Comparison of ENCODE assay signal across 23 cellular contexts in the genomic region with DNA sequence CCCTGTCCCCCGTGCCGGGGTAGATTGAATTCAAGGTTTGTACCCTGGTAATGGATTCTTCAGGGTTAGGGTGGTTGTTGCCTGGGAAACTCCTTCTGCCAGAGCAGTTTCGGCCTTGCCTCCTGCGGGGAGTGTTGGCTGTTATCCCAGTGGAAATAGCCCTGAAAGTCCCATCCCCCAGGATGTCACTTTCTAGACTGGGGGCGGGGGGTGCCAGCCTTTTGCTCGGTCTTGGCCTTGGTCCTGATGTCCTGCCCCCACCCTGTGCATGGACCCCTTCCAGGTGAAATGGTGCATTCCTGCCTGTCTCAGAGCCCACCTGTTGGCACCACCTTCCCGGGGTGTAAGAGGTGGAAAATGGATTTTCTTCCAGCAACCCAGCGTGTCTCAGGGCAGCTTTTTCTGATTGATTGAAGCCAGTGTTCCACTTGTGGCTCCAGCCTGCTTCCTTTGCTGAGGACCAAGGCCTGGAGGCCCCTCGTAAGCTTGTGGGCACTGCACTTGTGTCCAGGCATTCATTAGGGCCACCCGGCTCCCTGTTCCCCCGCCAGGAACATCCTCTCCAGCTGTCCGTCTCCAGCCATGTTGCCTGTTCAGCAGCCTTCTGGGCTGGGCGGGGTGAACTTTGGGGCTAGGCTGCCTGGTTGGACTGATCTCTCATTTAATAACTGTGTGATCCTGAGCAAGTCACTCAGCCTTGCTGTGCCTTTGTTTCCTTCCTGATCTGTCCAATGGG. TPM values are rescaled to one million over a fixed set of nuclear protein-coding genes. Genes with fewer than 3 reads are reported as not detected.
DNase-seq lines count a peak whose midpoint lies in the region; ATAC-seq and TF ChIP-seq lines count a peak whose summit lies in the region.
"Had no signal": no experiment of that assay in that cellular context is flagged by ENCODE, and none has a peak within 500 bp of the region (broad histone marks: within the 10 kb centered on the region; RNA-seq: fewer than 3 reads in every experiment).

No MANE protein-coding gene starts in this region.

- no peak for ATAC-seq in GM18867 (IDR thresholded peaks at IDR 0.05; ENCODE audit: unreplicated experiment)
- ATAC-seq in GM21529 (IDR thresholded peaks at IDR 0.05; ENCODE audit: unreplicated experiment), result no peak
- ATAC-seq: activated naive CD8-positive, alpha-beta T cell treated with anti-CD3 and anti-CD28 coated beads, Interleukin-2, amount 50 U/mL, for 24 hours; heart right ventricle; left lung had no signal

- peaks cover 10% of the 10 kb centered on the region for H3K9me3 ChIP-seq in neural progenitor cell (ENCODE audit: low read depth)
- H3K9me3 ChIP-seq: vagina had no signal

- no peaks in the 10 kb centered on the region for H3K36me3 ChIP-seq in neural progenitor cell
- H3K36me3 ChIP-seq: breast epithelium, heart right ventricle, left lung, vagina had no signal

- H2AFZ ChIP-seq in neural progenitor cell (replicated peaks), result no peak overlapping the region

- H3K27me3 Mint-ChIP-seq in brain, result no peaks in the 10 kb centered on the region
- H3K27me3 Mint-ChIP-seq in neural progenitor cell (ENCODE audit: insufficient read depth, low read depth), result no peaks in the 10 kb centered on the region
- H3K27me3 Mint-ChIP-seq: activated B cell treated with CpG ODN at 0.5 μM for 24 hours; activated naive CD8-positive, alpha-beta T cell treated with anti-CD3 and anti-CD28 coated beads, Interleukin-2, amount 50 U/mL, for 24 hours; CD4-positive, alpha-beta T cell had no signal

- no peaks in the 10 kb centered on the region for H3F3A ChIP-seq in neural progenitor cell (ENCODE audit: low read depth)

- TF ChIP-seq CTCF in brain (conservative IDR thresholded peaks at IDR 0.05), result no peak
- TF ChIP-seq CTCF in neural progenitor cell (IDR thresholded peaks at IDR 0.05), result no peak

- no peaks in the 10 kb centered on the region for H3K79me2 ChIP-seq in neural progenitor cell (ENCODE audit: low read depth)

- H3K9me3 Mint-ChIP-seq in brain (peaks cover 0 to 17% (median 7%) of the 10 kb centered on the region in 5 experiments), neural progenitor cell (peaks cover 12% of the 10 kb centered on the region)
- H3K9me3 Mint-ChIP-seq: activated B cell treated with CpG ODN at 0.5 μM for 24 hours; activated naive CD8-positive, alpha-beta T cell treated with anti-CD3 and anti-CD28 coated beads, Interleukin-2, amount 50 U/mL, for 24 hours; CD4-positive, alpha-beta T cell; mesothelial cell of epicardium had no signal

- no peak overlapping the region for H3K4me3 Mint-ChIP-seq in brain
- no peak overlapping the region for H3K4me3 Mint-ChIP-seq in neural progenitor cell
- H3K4me3 Mint-ChIP-seq: activated B cell treated with CpG ODN at 0.5 μM for 24 hours; activated naive CD8-positive, alpha-beta T cell treated with anti-CD3 and anti-CD28 coated beads, Interleukin-2, amount 50 U/mL, for 24 hours; CD4-positive, alpha-beta T cell; mesothelial cell of epicardium; nephron had no signal

- H3K27ac ChIP-seq in neural progenitor cell, result no peak overlapping the region
- H3K27ac ChIP-seq: breast epithelium, heart right ventricle, left lung, vagina had no signal

- peaks cover 55% of the 10 kb centered on the region for H3K36me3 Mint-ChIP-seq in brain
- peaks cover 10% of the 10 kb centered on the region for H3K36me3 Mint-ChIP-seq in neural progenitor cell
- H3K36me3 Mint-ChIP-seq: mesothelial cell of epicardium had no signal

- H3K9ac ChIP-seq in neural progenitor cell, result no peak overlapping the region

- H3K27ac Mint-ChIP-seq in brain (peak overlapping the region; percentile 11 to 94 (median 84)), neural progenitor cell (peak overlapping the region; percentile 42)
- H3K27ac Mint-ChIP-seq: activated B cell treated with CpG ODN at 0.5 μM for 24 hours; activated naive CD8-positive, alpha-beta T cell treated with anti-CD3 and anti-CD28 coated beads, Interleukin-2, amount 50 U/mL, for 24 hours; CD4-positive, alpha-beta T cell; mesothelial cell of epicardium; nephron had no signal

- peak; percentile 66 for DNase-seq in DMS79 treated with DMSO at 0.1 percent for 48 hours (lab: John Stamatoyannopoulos, UW)
- DNase-seq in NCI-H2107 treated with DMSO at 0.1 percent for 48 hours (lab: John Stamatoyannopoulos, UW; ENCODE audit: unreplicated experiment), result peak; percentile 61
- DNase-seq in neural progenitor cell (ENCODE audit: low spot score), result no peak
- DNase-seq in Kasumi-1 (lab: John Stamatoyannopoulos, UW), result no peak
- DNase-seq: activated B cell treated with CpG ODN at 0.5 μM for 24 hours; activated CD4-positive, alpha-beta T cell treated with anti-CD3 and anti-CD28 coated beads, Interleukin-2, amount 50 U/mL, for 48 hours; activated gamma-delta T cell; activated naive CD8-positive, alpha-beta T cell treated with anti-CD3 and anti-CD28 coated beads, Interleukin-2, amount 50 U/mL, for 24 hours; CD4-positive, alpha-beta T cell; DMS53; heart right ventricle; left lung; MV-4-11; NCI-H2029; NCI-H526 treated with DMSO at 0.1 percent for 48 hours; T1000 had no signal

- H3K4me1 Mint-ChIP-seq in brain (peaks cover 15% of the 10 kb centered on the region), neural progenitor cell (peaks cover 14% of the 10 kb centered on the region)
- H3K4me1 Mint-ChIP-seq: activated B cell treated with CpG ODN at 0.5 μM for 24 hours; activated naive CD8-positive, alpha-beta T cell treated with anti-CD3 and anti-CD28 coated beads, Interleukin-2, amount 50 U/mL, for 24 hours; mesothelial cell of epicardium; nephron had no signal

- H3K27me3 ChIP-seq in neural progenitor cell, result no peaks in the 10 kb centered on the region
- H3K27me3 ChIP-seq: breast epithelium, left lung, vagina had no signal

- no peak overlapping the region for H3K4me3 ChIP-seq in neural progenitor cell
- H3K4me3 ChIP-seq: breast epithelium, heart right ventricle, left lung, vagina had no signal

- no peaks in the 10 kb centered on the region for H3K4me1 ChIP-seq in neural progenitor cell
- H3K4me1 ChIP-seq: breast epithelium, heart right ventricle, left lung, vagina had no signal

- H3K4me2 ChIP-seq in neural progenitor cell, result no peak overlapping the region

- no peaks in the 10 kb centered on the region for H4K20me1 ChIP-seq in neural progenitor cell (ENCODE audit: low read depth)

RNA-seq across cellular contexts. Expression of gene MGAT5B, which starts 25.6 kb away (rescaled TPM):
- polyA plus RNA-seq in brain (ENCODE audit: insufficient read depth, low read depth, low replicate concordance), result 46.3 TPM
- 1.8 and 6.0 TPM in 2 replicates for total RNA-seq in neural progenitor cell (ENCODE audit: low replicate concordance)

Comparison
In these comparisons a context has a peak if more than half of its experiments do, and no peak if none do; other contexts are left out.
1. DNase-seq: peak in DMS79 treated with DMSO at 0.1 percent for 48 hours (single experiment) and NCI-H2107 treated with DMSO at 0.1 percent for 48 hours (single experiment); none in neural progenitor cell (single experiment) and Kasumi-1 (0 of 2).